14 cellular contexts compared by ENCODE assay signal in the genomic region with DNA sequence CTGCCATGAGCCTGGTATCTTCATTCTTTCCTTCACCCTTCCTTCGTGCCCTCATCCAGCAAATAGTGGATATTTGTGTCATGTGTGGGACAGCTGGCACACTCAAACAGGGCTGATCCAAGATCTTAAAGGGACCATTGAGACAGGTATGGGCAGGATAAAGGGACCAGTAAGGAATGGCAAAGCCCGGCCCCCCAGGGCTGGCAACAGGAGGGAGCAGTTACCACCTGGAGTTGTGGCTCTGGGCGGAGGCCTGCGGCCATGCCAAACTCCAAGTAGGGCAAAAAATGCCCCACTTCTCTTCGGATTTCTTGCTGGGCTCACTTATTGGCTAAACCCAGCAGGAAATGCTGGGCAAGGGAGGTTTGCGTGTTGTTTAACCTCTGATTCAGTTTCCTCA. TPM values are rescaled to one million over a fixed set of nuclear protein-coding genes. Genes with fewer than 3 reads are reported as not detected.
A peak's percentile ranks its signal among the peaks of the same experiment; 100 is the strongest.
DNase-seq lines count a peak whose midpoint lies in the region; ATAC-seq, FAIRE-seq and TF ChIP-seq lines count a peak whose summit lies in the region.
"Had no signal": no experiment of that assay in that cellular context is flagged by ENCODE, and none has a peak within 500 bp of the region (broad histone marks: within the 10 kb centered on the region; RNA-seq: fewer than 3 reads in every experiment).

No MANE protein-coding gene starts in this region.

- in situ Hi-C loops in HepG2 (cut with HindIII; ENCODE audit: extremely low pct_ligation_motif_present, low pct_unique_long_range_greater_than_20kb): no loop called here

- DNase-seq in HepG2 (ENCODE audit: low spot score) (no peak), right lobe of liver (no peak), NT2/D1 (ENCODE audit: low read depth, low spot score) (no peak), immature natural killer cell (no peak), type B pancreatic cell (ENCODE audit: extremely low spot score, unreplicated experiment) (no peak), NCI-H187 treated with DMSO at 0.1 percent for 48 hours (lab: John Stamatoyannopoulos, UW) (no peak), foreskin fibroblast (no peak), GDM1 (lab: John Stamatoyannopoulos, UW) (no peak)
- DNase-seq: lower lobe of right lung; MG63; NCI-H69; stimulated activated CD4-positive, alpha-beta T cell treated with anti-CD3 and anti-CD28 coated beads, Interleukin-1b, Interleukin-23, amount 100 ng/mL, for 48 hours had no signal

- no peaks in the 10 kb centered on the region; a peak in 1 of 5 replicates for H3K27me3 ChIP-seq in HepG2 (ENCODE audit: control insufficient read depth in 1 of 2, insufficient read depth in 2 of 2, low read length in 2 of 2)
- H3K27me3 ChIP-seq in right lobe of liver: no peaks in the 10 kb centered on the region
- no peaks in the 10 kb centered on the region for H3K27me3 ChIP-seq in NT2/D1 (ENCODE audit: insufficient read depth, insufficient read length)
- H3K27me3 ChIP-seq: MG63 had no signal

- TF ChIP-seq CTCF in HepG2 (CRISPR knock-in tag; IDR thresholded peaks at IDR 0.05): no peak
- no peak for TF ChIP-seq CTCF in right lobe of liver (IDR thresholded peaks at IDR 0.05)
- no peak for TF ChIP-seq CTCF in type B pancreatic cell (conservative IDR thresholded peaks at IDR 0.05)
- TF ChIP-seq CTCF in foreskin fibroblast (IDR thresholded peaks at IDR 0.05; ENCODE audit: low read depth, low read length): no peak

- BruUV-seq in HepG2 (replicated peaks; lab: Mats Ljungman, UMichigan): no TSS peak

- no peak overlapping the region for H2AFZ ChIP-seq in HepG2 (ENCODE audit: low read length)

- H3K79me2 ChIP-seq in HepG2 (ENCODE audit: insufficient read depth, low read length): peaks cover 50% of the 10 kb centered on the region

- H3K4me1 ChIP-seq in HepG2 (ENCODE audit: insufficient read depth, low read length): peaks cover 47% of the 10 kb centered on the region
- H3K4me1 ChIP-seq in right lobe of liver: peaks cover 0 to 31% (median 11%) of the 10 kb centered on the region in 4 donors
- H3K4me1 ChIP-seq in NT2/D1 (ENCODE audit: insufficient read depth, insufficient read length): peaks cover 15% of the 10 kb centered on the region

- TF ChIP-seq RAD21 in HepG2 (CRISPR knock-in tag; IDR thresholded peaks at IDR 0.05): no peak

- H3K27ac Mint-ChIP-seq in immature natural killer cell: peak overlapping the region in 2 of 6 donors; percentile 24 to 68
- no peak overlapping the region for H3K27ac Mint-ChIP-seq in type B pancreatic cell

- 90% methylated on average over 6 of the region's 6 CpGs for WGBS in HepG2 (ENCODE audit: low lambda C conversion rate)
- WGBS in right lobe of liver (ENCODE audit: insufficient coverage, low coverage, low lambda C conversion rate, missing lambda C conversion rate): 89% methylated on average over 1 of the region's 6 CpGs

- H3K4me2 ChIP-seq in HepG2 (ENCODE audit: low read depth, low read length): 0 out of 2 replicates have a peak overlapping the region, but pooled peaks have one; percentile 89

- H4K20me1 ChIP-seq in HepG2 (ENCODE audit: insufficient read depth, low read length): no peaks in the 10 kb centered on the region

- H3K9ac ChIP-seq in HepG2 (ENCODE audit: insufficient read depth, low read depth, low read length) (peak overlapping the region; percentile 93; the same call in 1 of the 2 replicates), NT2/D1 (ENCODE audit: insufficient read length, low read depth) (peak overlapping the region; percentile 23)

- CTCF ChIA-PET in HepG2 (lab: Yijun Ruan, JAX; ENCODE audit: low intra/inter-chr PET ratio, low total read pairs): no interaction called here

- peaks cover 12 to 20% (median 13%) of the 10 kb centered on the region in 3 donors for H3K27me3 Mint-ChIP-seq in immature natural killer cell (ENCODE audit: low read depth in 3 of 3)
- H3K27me3 Mint-ChIP-seq in type B pancreatic cell: no peaks in the 10 kb centered on the region

- intact Hi-C loops in HepG2 (cut with micrococcal nuclease; ENCODE audit: unreplicated experiment): no loop called here
- intact Hi-C loops in right lobe of liver (cut with DNase I): no loop called here

- POLR2A ChIA-PET in HepG2 (lab: Yijun Ruan, JAX): interaction anchor here (1.2 kb wide), 1 partner anchor 256 kb away, joined by 4 read pairs; the partner anchor contains the start of genes MPHOSPH9 and MTRFR

- peaks cover 49 to 50% of the 10 kb centered on the region in 2 donors for H3K4me1 Mint-ChIP-seq in immature natural killer cell
- peaks cover 16% of the 10 kb centered on the region for H3K4me1 Mint-ChIP-seq in type B pancreatic cell (ENCODE audit: unreplicated experiment)

- TF ChIP-seq EP300 in HepG2 (IDR thresholded peaks at IDR 0.05; ENCODE audit: low read depth in 2 of 2, low read length in 2 of 2) (no peak), HepG2 (CRISPR knock-in tag; IDR thresholded peaks at IDR 0.05; ENCODE audit: borderline replicate concordance) (no peak)

- TF ChIP-seq POLR2A in HepG2 (IDR thresholded peaks at IDR 0.05; ENCODE audit: insufficient read depth in 1 of 2, low read depth in 2 of 2, low read length in 2 of 2): no peak
- no peak for TF ChIP-seq POLR2A in right lobe of liver (IDR thresholded peaks at IDR 0.05)

- H3K9me3 Mint-ChIP-seq in immature natural killer cell: no peaks in the 10 kb centered on the region
- H3K9me3 Mint-ChIP-seq in type B pancreatic cell: no peaks in the 10 kb centered on the region

- no peak for FAIRE-seq in HepG2 (lab: Jason Lieb, UNC)

- H3K4me3 Mint-ChIP-seq in immature natural killer cell: peak overlapping the region; percentile 7 to 70 (median 59)
- H3K4me3 Mint-ChIP-seq in type B pancreatic cell: peak overlapping the region; percentile 61

- H3K36me3 Mint-ChIP-seq in immature natural killer cell (no peaks in the 10 kb centered on the region), type B pancreatic cell (no peaks in the 10 kb centered on the region)

- no peak for ATAC-seq in HepG2
- no peak for ATAC-seq in right lobe of liver
- ATAC-seq: lower lobe of right lung, right cardiac atrium had no signal

- no peaks in the 10 kb centered on the region for H3K9me3 ChIP-seq in HepG2 (ENCODE audit: low read length)
- H3K9me3 ChIP-seq in right lobe of liver: no peaks in the 10 kb centered on the region
- H3K9me3 ChIP-seq in NT2/D1 (ENCODE audit: insufficient read depth, low read length): no peaks in the 10 kb centered on the region
- H3K9me3 ChIP-seq: lower lobe of right lung, MG63 had no signal

- H3K4me3 ChIP-seq in HepG2 (replicated peaks in 1 of 3; ENCODE audit: insufficient read depth in 1 of 3, low read depth in 2 of 3, low read length in 3 of 3) (no peak overlapping the region), right lobe of liver (no peak overlapping the region), NT2/D1 (ENCODE audit: insufficient read length, low read depth) (no peak overlapping the region), foreskin fibroblast (ENCODE audit: low read depth in 1 of 2, low read length in 2 of 2) (no peak overlapping the region)
- H3K4me3 ChIP-seq: MG63 had no signal

- H3K36me3 ChIP-seq in HepG2 (replicated peaks in 1 of 2; ENCODE audit: control insufficient read depth in 1 of 2, insufficient read depth in 2 of 2, low read length in 2 of 2) (peaks cover 0 to 16% of the 10 kb centered on the region in 2 experiments; a peak in 4 of 5 replicates), right lobe of liver (no peaks in the 10 kb centered on the region), NT2/D1 (ENCODE audit: insufficient read depth, insufficient read length, low read length) (peaks cover 36% of the 10 kb centered on the region)

- H3K27ac ChIP-seq in HepG2 (ENCODE audit: extremely low read length, insufficient read depth, low read length) (no peak overlapping the region), right lobe of liver (no peak overlapping the region)
- H3K27ac ChIP-seq: epithelial cell of prostate, lower lobe of right lung had no signal

RNA-seq across cellular contexts. Expression of gene OGFOD2, which starts 2.1 kb away (rescaled TPM):
- 10.6 and 14.6 TPM in 2 replicates for total RNA-seq in HepG2 (2016; rRNA removed; fragmentation: Illumina TruSeq; extraction: Trizol)
- 4.5 and 4.8 TPM in 2 replicates for total RNA-seq in HepG2 (2016; cell fraction: cytosol; rRNA removed; fragmentation: Illumina TruSeq; extraction: Trizol; ENCODE audit: low read depth)
- 12.7 and 14.8 TPM in 2 replicates for total RNA-seq in HepG2 (2016; cell fraction: insoluble cytoplasmic fraction; rRNA removed; fragmentation: Illumina TruSeq; extraction: Trizol)
- total RNA-seq in HepG2 (2016; cell fraction: membrane; rRNA removed; fragmentation: Illumina TruSeq; extraction: Trizol): 8.7 and 8.8 TPM in 2 replicates
- total RNA-seq in HepG2 (2016; cell fraction: nucleus; rRNA removed; fragmentation: Illumina TruSeq; extraction: Trizol): 11.1 and 14.0 TPM in 2 replicates
- polyA plus RNA-seq in HepG2 (2011; rRNA removed): 13.2 and 15.5 TPM in 2 replicates
- polyA plus RNA-seq in HepG2 (2011; cell fraction: cytosol; rRNA removed): 10.6 and 23.9 TPM in 2 replicates
- 115 and 150 TPM in 2 replicates for polyA plus RNA-seq in HepG2 (2011; cell fraction: nucleus; rRNA removed)
- polyA plus RNA-seq in HepG2 (2012): 6.2 and 7.8 TPM in 2 replicates
- 7.1 and 7.6 TPM in 2 replicates for polyA plus RNA-seq in HepG2 (2016; cell fraction: cytosol; fragmentation: Illumina TruSeq; extraction: Trizol; ENCODE audit: low read depth)
- polyA plus RNA-seq in HepG2 (2016; cell fraction: insoluble cytoplasmic fraction; fragmentation: Illumina TruSeq; extraction: Trizol; ENCODE audit: low read depth): 14.3 and 16.0 TPM in 2 replicates
- 10.5 and 12.0 TPM in 2 replicates for polyA plus RNA-seq in HepG2 (2016; cell fraction: membrane; fragmentation: Illumina TruSeq; extraction: Trizol; ENCODE audit: low read depth)
- 40.3 and 43.3 TPM in 2 replicates for polyA plus RNA-seq in HepG2 (2016; cell fraction: nucleus; fragmentation: Illumina TruSeq; extraction: Trizol; ENCODE audit: insufficient read depth, low read depth)
- polyA minus RNA-seq in HepG2 (2011; rRNA and poly(A)+ RNA removed; ENCODE audit: low replicate concordance): 20.5 and 24.4 TPM in 2 replicates
- polyA minus RNA-seq in HepG2 (2011; cell fraction: cytosol; rRNA and poly(A)+ RNA removed): 6.2 and 10.0 TPM in 2 replicates
- polyA minus RNA-seq in HepG2 (2011; cell fraction: nucleus; rRNA and poly(A)+ RNA removed): 14.0 and 15.5 TPM in 2 replicates
- total RNA-seq in right lobe of liver: 10 to 100 TPM in 5 of 6 experiments, 1 to 10 TPM in 1; 9.9 to 18.8 (median 14.1) TPM
- polyA plus RNA-seq in immature natural killer cell: 10 to 100 TPM; 14.4 to 16.6 (median 16.3) TPM
- 17.0 and 24.1 TPM in 2 replicates for total RNA-seq in type B pancreatic cell (ENCODE audit: low replicate concordance)

RNA-seq across cellular contexts. Expression of gene ARL6IP4, which starts 3.3 kb away (rescaled TPM):
- total RNA-seq in HepG2 (2016; rRNA removed; fragmentation: Illumina TruSeq; extraction: Trizol) (178 and 220 TPM in 2 replicates), right lobe of liver (100 to 1,000 TPM in 5 of 6 experiments, 10 to 100 TPM in 1; 84.7 to 146 (median 110) TPM), type B pancreatic cell (ENCODE audit: low replicate concordance) (140 and 146 TPM in 2 replicates)
- total RNA-seq in HepG2 (2016; cell fraction: cytosol; rRNA removed; fragmentation: Illumina TruSeq; extraction: Trizol; ENCODE audit: low read depth): 710 and 791 TPM in 2 replicates
- 169 and 227 TPM in 2 replicates for total RNA-seq in HepG2 (2016; cell fraction: insoluble cytoplasmic fraction; rRNA removed; fragmentation: Illumina TruSeq; extraction: Trizol)
- total RNA-seq in HepG2 (2016; cell fraction: membrane; rRNA removed; fragmentation: Illumina TruSeq; extraction: Trizol): 491 and 557 TPM in 2 replicates
- total RNA-seq in HepG2 (2016; cell fraction: nucleus; rRNA removed; fragmentation: Illumina TruSeq; extraction: Trizol): 80.1 and 103 TPM in 2 replicates
- polyA plus RNA-seq in HepG2 (2011; rRNA removed) (155 and 179 TPM in 2 replicates), immature natural killer cell (100 to 1,000 TPM; 131 to 327 (median 245) TPM)
- polyA plus RNA-seq in HepG2 (2011; cell fraction: cytosol; rRNA removed): 176 and 208 TPM in 2 replicates
- 332 and 368 TPM in 2 replicates for polyA plus RNA-seq in HepG2 (2011; cell fraction: nucleus; rRNA removed)
- polyA plus RNA-seq in HepG2 (2012): 109 and 121 TPM in 2 replicates
- polyA plus RNA-seq in HepG2 (2016; cell fraction: cytosol; fragmentation: Illumina TruSeq; extraction: Trizol; ENCODE audit: low read depth): 761 and 860 TPM in 2 replicates
- polyA plus RNA-seq in HepG2 (2016; cell fraction: insoluble cytoplasmic fraction; fragmentation: Illumina TruSeq; extraction: Trizol; ENCODE audit: low read depth): 159 and 186 TPM in 2 replicates
- 440 and 496 TPM in 2 replicates for polyA plus RNA-seq in HepG2 (2016; cell fraction: membrane; fragmentation: Illumina TruSeq; extraction: Trizol; ENCODE audit: low read depth)
- 178 and 189 TPM in 2 replicates for polyA plus RNA-seq in HepG2 (2016; cell fraction: nucleus; fragmentation: Illumina TruSeq; extraction: Trizol; ENCODE audit: insufficient read depth, low read depth)
- 30.5 and 34.7 TPM in 2 replicates for polyA minus RNA-seq in HepG2 (2011; rRNA and poly(A)+ RNA removed; ENCODE audit: low replicate concordance)
- polyA minus RNA-seq in HepG2 (2011; cell fraction: cytosol; rRNA and poly(A)+ RNA removed): 30.8 and 31.7 TPM in 2 replicates
- 19.3 and 22.6 TPM in 2 replicates for polyA minus RNA-seq in HepG2 (2011; cell fraction: nucleus; rRNA and poly(A)+ RNA removed)

RNA-seq across cellular contexts. Expression of gene ABCB9, which starts 10.9 kb away (rescaled TPM):
- total RNA-seq in HepG2 (2016; rRNA removed; fragmentation: Illumina TruSeq; extraction: Trizol): 3.4 and 6.0 TPM in 2 replicates
- total RNA-seq in HepG2 (2016; cell fraction: cytosol; rRNA removed; fragmentation: Illumina TruSeq; extraction: Trizol; ENCODE audit: low read depth): 2.0 and 2.1 TPM in 2 replicates
- total RNA-seq in HepG2 (2016; cell fraction: insoluble cytoplasmic fraction; rRNA removed; fragmentation: Illumina TruSeq; extraction: Trizol): 3.8 and 6.2 TPM in 2 replicates
- 4.2 and 4.6 TPM in 2 replicates for total RNA-seq in HepG2 (2016; cell fraction: membrane; rRNA removed; fragmentation: Illumina TruSeq; extraction: Trizol)
- total RNA-seq in HepG2 (2016; cell fraction: nucleus; rRNA removed; fragmentation: Illumina TruSeq; extraction: Trizol): 7.6 and 8.0 TPM in 2 replicates
- polyA plus RNA-seq in HepG2 (2011; rRNA removed): 4.8 and 5.1 TPM in 2 replicates
- polyA plus RNA-seq in HepG2 (2011; cell fraction: cytosol; rRNA removed): 2.5 and 4.1 TPM in 2 replicates
- 9.9 and 12.0 TPM in 2 replicates for polyA plus RNA-seq in HepG2 (2011; cell fraction: nucleus; rRNA removed)
- polyA plus RNA-seq in HepG2 (2012): 2.4 and 3.6 TPM in 2 replicates
- polyA plus RNA-seq in HepG2 (2016; cell fraction: cytosol; fragmentation: Illumina TruSeq; extraction: Trizol; ENCODE audit: low read depth): 0.78 and 1.3 TPM in 2 replicates
- 2.3 and 4.0 TPM in 2 replicates for polyA plus RNA-seq in HepG2 (2016; cell fraction: insoluble cytoplasmic fraction; fragmentation: Illumina TruSeq; extraction: Trizol; ENCODE audit: low read depth)
- 1.7 and 2.1 TPM in 2 replicates for polyA plus RNA-seq in HepG2 (2016; cell fraction: membrane; fragmentation: Illumina TruSeq; extraction: Trizol; ENCODE audit: low read depth)
- polyA plus RNA-seq in HepG2 (2016; cell fraction: nucleus; fragmentation: Illumina TruSeq; extraction: Trizol; ENCODE audit: insufficient read depth, low read depth): 12.6 and 14.0 TPM in 2 replicates
- polyA minus RNA-seq in HepG2 (2011; rRNA and poly(A)+ RNA removed; ENCODE audit: low replicate concordance): 16.7 and 18.1 TPM in 2 replicates
- 4.4 and 4.7 TPM in 2 replicates for polyA minus RNA-seq in HepG2 (2011; cell fraction: cytosol; rRNA and poly(A)+ RNA removed)
- 9.8 and 10.9 TPM in 2 replicates for polyA minus RNA-seq in HepG2 (2011; cell fraction: nucleus; rRNA and poly(A)+ RNA removed)
- total RNA-seq in right lobe of liver: 1 to 10 TPM in 2 of 6 experiments, under 1 TPM in 4; 0.48 to 1.4 (median 0.94) TPM
- polyA plus RNA-seq in immature natural killer cell: under 1 TPM in 2 of 3 donors, not detected in 1; 0.31 to 0.44 TPM
- 6.7 and 9.6 TPM in 2 replicates for total RNA-seq in type B pancreatic cell (ENCODE audit: low replicate concordance)
